In the genomic region with DNA sequence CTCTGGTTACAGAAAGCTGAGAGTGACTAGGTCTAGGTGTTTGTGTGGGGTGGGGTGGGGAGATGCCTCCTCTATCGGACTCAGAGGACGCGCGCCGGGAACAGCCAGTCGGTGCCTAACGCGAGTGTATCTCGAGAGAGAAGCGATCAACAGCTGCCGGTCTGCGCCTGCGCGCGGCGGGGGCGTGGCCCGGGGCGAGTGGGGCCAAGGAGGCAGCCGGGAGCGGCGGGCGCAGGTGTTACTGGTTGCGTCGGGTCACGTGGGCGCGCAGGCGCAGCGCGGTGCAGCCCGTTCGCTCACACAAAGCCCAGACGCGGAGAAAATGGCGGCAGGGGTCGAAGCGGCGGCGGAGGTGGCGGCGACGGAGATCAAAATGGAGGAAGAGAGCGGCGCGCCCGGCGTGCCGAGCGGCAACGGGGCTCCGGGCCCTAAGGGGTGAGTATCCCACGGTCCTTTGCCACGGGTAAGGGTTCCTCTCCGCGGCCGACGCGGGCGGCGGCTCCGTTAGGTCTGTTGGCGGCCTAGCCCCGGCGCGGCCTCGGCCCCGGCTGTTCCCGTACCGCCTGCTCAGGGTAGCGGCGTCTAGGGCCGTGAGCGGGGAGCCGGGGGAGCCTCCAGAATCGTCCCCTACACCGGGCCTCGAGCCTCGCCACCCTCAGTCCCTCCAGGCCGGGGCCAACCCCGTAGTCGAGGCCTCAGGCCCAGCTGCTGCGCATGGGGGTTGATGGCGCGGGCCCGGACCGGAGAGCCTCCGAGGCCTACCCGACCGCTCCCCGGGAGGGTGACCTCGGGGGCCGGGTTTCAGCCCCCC, we compare ENCODE assay signal across 1 cellular context.
TF ChIP-seq lines count a peak whose summit lies in the region.

A gene with protein sequence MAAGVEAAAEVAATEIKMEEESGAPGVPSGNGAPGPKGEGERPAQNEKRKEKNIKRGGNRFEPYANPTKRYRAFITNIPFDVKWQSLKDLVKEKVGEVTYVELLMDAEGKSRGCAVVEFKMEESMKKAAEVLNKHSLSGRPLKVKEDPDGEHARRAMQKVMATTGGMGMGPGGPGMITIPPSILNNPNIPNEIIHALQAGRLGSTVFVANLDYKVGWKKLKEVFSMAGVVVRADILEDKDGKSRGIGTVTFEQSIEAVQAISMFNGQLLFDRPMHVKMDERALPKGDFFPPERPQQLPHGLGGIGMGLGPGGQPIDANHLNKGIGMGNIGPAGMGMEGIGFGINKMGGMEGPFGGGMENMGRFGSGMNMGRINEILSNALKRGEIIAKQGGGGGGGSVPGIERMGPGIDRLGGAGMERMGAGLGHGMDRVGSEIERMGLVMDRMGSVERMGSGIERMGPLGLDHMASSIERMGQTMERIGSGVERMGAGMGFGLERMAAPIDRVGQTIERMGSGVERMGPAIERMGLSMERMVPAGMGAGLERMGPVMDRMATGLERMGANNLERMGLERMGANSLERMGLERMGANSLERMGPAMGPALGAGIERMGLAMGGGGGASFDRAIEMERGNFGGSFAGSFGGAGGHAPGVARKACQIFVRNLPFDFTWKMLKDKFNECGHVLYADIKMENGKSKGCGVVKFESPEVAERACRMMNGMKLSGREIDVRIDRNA (plus strand): TSS at position 299 of the 811 bp plus-strand sequence. CDS start 24 bp downstream, at position 323.

TF ChIP-seq in HepG2, 621 proteins besides CTCF, POLR2A, EP300 and RAD21 (continued from another document and continues in another):
- TF ChIP-seq STAT6 (CRISPR knock-in tag; IDR thresholded peaks at IDR 0.05; ENCODE audit: borderline replicate concordance), result no peak
- TF ChIP-seq, protein P1, sequence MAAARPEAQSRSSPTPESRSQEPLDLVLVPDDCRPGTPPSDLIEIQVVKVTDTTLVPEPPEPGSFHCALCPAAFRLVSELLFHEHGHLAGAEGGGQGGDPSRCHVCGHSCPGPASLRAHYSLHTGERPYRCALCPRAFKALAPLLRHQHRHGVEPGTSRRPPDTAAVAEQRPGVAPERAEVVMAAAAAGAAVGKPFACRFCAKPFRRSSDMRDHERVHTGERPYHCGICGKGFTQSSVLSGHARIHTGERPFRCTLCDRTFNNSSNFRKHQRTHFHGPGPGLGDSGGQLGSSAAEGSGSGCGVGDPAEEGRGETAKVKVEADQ (CRISPR knock-in tag; IDR thresholded peaks at IDR 0.05; ENCODE audit: borderline replicate concordance), result peak; percentile 17; the same call in 1 of the 2 replicates
- no peak for TF ChIP-seq ETV5 (CRISPR knock-in tag; IDR thresholded peaks at IDR 0.05; ENCODE audit: borderline replicate concordance)
- peak; percentile 71 for TF ChIP-seq GABPB1 (CRISPR knock-in tag; IDR thresholded peaks at IDR 0.05)
- TF ChIP-seq SALL1 (CRISPR knock-in tag; IDR thresholded peaks at IDR 0.05), result peak; percentile 49; the same call in 1 of the 2 replicates
- TF ChIP-seq ZNF468 (CRISPR knock-in tag; IDR thresholded peaks at IDR 0.05), result no peak
- no peak for TF ChIP-seq FIP1L1 (IDR thresholded peaks at IDR 0.05; ENCODE audit: borderline replicate concordance, insufficient read depth, low read depth, low read length)
- TF ChIP-seq ZKSCAN8 (CRISPR knock-in tag; IDR thresholded peaks at IDR 0.05; ENCODE audit: borderline replicate concordance), result no peak
- no peak for TF ChIP-seq MZF1 (CRISPR knock-in tag; IDR thresholded peaks at IDR 0.05; ENCODE audit: borderline replicate concordance)
- TF ChIP-seq SMAD9 (CRISPR knock-in tag; IDR thresholded peaks at IDR 0.05), result no peak
- no peak for TF ChIP-seq NRL (CRISPR knock-in tag; IDR thresholded peaks at IDR 0.05; ENCODE audit: borderline replicate concordance)
- no peak for TF ChIP-seq U2AF1 (optimal IDR thresholded peaks at IDR 0.05; ENCODE audit: low read depth, low read length)
- peak; percentile 97; the same call in 1 of the 2 replicates for TF ChIP-seq FOXO4 (CRISPR knock-in tag; conservative IDR thresholded peaks at IDR 0.05)
- TF ChIP-seq SKI (IDR thresholded peaks at IDR 0.05; ENCODE audit: partially characterized antibody), result no peak
- 0 out of 2 replicates have a peak, but pooled peaks have one; percentile 42 for TF ChIP-seq U2AF2 (IDR thresholded peaks at IDR 0.05; ENCODE audit: low read depth, low read length)
- TF ChIP-seq REXO4 (CRISPR knock-in tag; IDR thresholded peaks at IDR 0.05; ENCODE audit: borderline replicate concordance), result no peak
- TF ChIP-seq PAX8 (CRISPR knock-in tag; IDR thresholded peaks at IDR 0.05; ENCODE audit: borderline replicate concordance), result no peak; the same call in 1 of the 2 replicates
- TF ChIP-seq ZNF619 (CRISPR knock-in tag; IDR thresholded peaks at IDR 0.05), result no peak
- TF ChIP-seq DR1 (CRISPR knock-in tag; IDR thresholded peaks at IDR 0.05), result 0 out of 2 replicates have a peak, but pooled peaks have one; percentile 21
- TF ChIP-seq, protein P2, sequence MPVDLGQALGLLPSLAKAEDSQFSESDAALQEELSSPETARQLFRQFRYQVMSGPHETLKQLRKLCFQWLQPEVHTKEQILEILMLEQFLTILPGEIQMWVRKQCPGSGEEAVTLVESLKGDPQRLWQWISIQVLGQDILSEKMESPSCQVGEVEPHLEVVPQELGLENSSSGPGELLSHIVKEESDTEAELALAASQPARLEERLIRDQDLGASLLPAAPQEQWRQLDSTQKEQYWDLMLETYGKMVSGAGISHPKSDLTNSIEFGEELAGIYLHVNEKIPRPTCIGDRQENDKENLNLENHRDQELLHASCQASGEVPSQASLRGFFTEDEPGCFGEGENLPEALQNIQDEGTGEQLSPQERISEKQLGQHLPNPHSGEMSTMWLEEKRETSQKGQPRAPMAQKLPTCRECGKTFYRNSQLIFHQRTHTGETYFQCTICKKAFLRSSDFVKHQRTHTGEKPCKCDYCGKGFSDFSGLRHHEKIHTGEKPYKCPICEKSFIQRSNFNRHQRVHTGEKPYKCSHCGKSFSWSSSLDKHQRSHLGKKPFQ (CRISPR knock-in tag; IDR thresholded peaks at IDR 0.05; ENCODE audit: insufficient replicate concordance), result no peak
- TF ChIP-seq, protein P3, sequence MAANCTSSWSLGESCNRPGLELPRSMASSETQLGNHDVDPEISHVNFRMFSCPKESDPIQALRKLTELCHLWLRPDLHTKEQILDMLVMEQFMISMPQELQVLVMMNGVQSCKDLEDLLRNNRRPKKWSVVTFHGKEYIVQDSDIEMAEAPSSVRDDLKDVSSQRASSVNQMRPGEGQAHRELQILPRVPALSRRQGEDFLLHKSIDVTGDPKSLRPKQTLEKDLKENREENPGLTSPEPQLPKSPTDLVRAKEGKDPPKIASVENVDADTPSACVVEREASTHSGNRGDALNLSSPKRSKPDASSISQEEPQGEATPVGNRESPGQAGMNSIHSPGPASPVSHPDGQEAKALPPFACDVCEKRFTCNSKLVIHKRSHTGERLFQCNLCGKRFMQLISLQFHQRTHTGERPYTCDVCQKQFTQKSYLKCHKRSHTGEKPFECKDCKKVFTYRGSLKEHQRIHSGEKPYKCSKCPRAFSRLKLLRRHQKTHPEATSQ (CRISPR knock-in tag; IDR thresholded peaks at IDR 0.05; ENCODE audit: borderline replicate concordance), result no peak
- peak; percentile 25; the same call in 1 of the 2 replicates for TF ChIP-seq AHR (CRISPR knock-in tag; IDR thresholded peaks at IDR 0.05)
- TF ChIP-seq TMF1 (CRISPR knock-in tag; IDR thresholded peaks at IDR 0.05; ENCODE audit: low read depth), result peak; percentile 60; the same call in 1 of the 2 replicates
- TF ChIP-seq ZBTB2 (CRISPR knock-in tag; IDR thresholded peaks at IDR 0.05; ENCODE audit: low read depth), result 0 out of 2 replicates have a peak, but pooled peaks have one; percentile 23
- no peak for TF ChIP-seq RFX3 (CRISPR knock-in tag; IDR thresholded peaks at IDR 0.05)
- no peak for TF ChIP-seq SRSF4 (IDR thresholded peaks at IDR 0.05; ENCODE audit: low read depth, low read length, poor library complexity, severe bottlenecking)
- TF ChIP-seq ZNF687 (CRISPR knock-in tag; IDR thresholded peaks at IDR 0.05), result peak; percentile 88
- peak; percentile 70; the same call in 1 of the 2 replicates for TF ChIP-seq ZSCAN12 (CRISPR knock-in tag; IDR thresholded peaks at IDR 0.05)
- 0 out of 2 replicates have a peak, but pooled peaks have one; percentile 29 for TF ChIP-seq ZSCAN30 (CRISPR knock-in tag; IDR thresholded peaks at IDR 0.05)
- TF ChIP-seq RFXANK (CRISPR knock-in tag; IDR thresholded peaks at IDR 0.05), result no peak
- TF ChIP-seq RBFOX2 (IDR thresholded peaks at IDR 0.05; ENCODE audit: low read depth, low read length), result peak; percentile 97
- TF ChIP-seq ZNF562 (CRISPR knock-in tag; IDR thresholded peaks at IDR 0.05; ENCODE audit: borderline replicate concordance), result no peak
- TF ChIP-seq REPIN1 (CRISPR knock-in tag; IDR thresholded peaks at IDR 0.05; ENCODE audit: borderline replicate concordance, low read depth), result 0 out of 2 replicates have a peak, but pooled peaks have one; percentile 51
- TF ChIP-seq ZBTB46 (CRISPR knock-in tag; IDR thresholded peaks at IDR 0.05; ENCODE audit: borderline replicate concordance), result no peak
- no peak for TF ChIP-seq ZNF564 (CRISPR knock-in tag; IDR thresholded peaks at IDR 0.05)
- 0 out of 2 replicates have a peak, but pooled peaks have one; percentile 73 for TF ChIP-seq ZFAT (CRISPR knock-in tag; conservative IDR thresholded peaks at IDR 0.05)
- no peak for TF ChIP-seq SNRNP70 (IDR thresholded peaks at IDR 0.05; ENCODE audit: low read depth, low read length)
